Comparison of ENCODE assay signal across 8 cellular contexts in the genomic region with DNA sequence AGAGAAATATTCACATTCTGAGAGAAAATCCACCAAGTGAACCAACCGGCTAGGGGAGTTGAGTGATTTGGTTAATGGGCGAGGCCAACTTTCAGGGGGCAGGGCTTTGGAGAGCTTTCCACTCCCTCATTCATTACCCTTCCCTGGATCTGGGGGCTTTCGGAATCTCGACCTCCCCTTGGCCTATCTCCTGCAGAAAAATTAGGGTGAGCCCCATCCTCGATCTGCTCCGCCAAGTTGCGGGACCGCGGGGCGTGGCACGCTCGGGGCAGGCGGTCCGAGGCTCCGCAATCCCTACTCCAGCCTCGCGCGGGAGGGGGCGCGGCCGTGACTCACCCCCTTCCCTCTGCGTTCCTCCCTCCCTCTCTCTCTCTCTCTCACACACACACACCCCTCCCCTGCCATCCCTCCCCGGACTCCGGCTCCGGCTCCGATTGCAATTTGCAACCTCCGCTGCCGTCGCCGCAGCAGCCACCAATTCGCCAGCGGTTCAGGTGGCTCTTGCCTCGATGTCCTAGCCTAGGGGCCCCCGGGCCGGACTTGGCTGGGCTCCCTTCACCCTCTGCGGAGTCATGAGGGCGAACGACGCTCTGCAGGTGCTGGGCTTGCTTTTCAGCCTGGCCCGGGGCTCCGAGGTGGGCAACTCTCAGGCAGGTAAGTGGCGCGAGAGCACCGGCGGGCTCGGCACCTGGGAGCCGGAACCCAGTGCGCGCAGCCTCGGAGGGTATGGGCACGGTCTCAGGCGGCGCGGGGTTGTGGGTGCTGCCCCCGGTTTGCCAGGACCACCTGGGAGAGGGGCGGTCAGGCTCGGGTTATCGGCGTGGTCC. TPM values are rescaled to one million over a fixed set of nuclear protein-coding genes. Genes with fewer than 3 reads are reported as not detected.
DNase-seq lines count a peak whose midpoint lies in the region; ATAC-seq and TF ChIP-seq lines count a peak whose summit lies in the region.

TSS of gene ERBB3 (plus strand) at position 437 of the 827 bp plus-strand sequence. CDS start at position 573, 136 bp downstream.

- peak within 1 kb of the TSS; percentile 47 for H3K4me3 ChIP-seq in HFF-Myc (replicated peaks; ENCODE audit: low read depth, low read length)
- peak within 1 kb of the TSS; percentile 95 for H3K4me3 ChIP-seq in endodermal cell (ENCODE audit: low read length)

- no peaks in the 10 kb centered on the region for H3K4me1 ChIP-seq in endodermal cell (ENCODE audit: control insufficient read depth, insufficient read depth, low read length)

- no peaks in the 10 kb centered on the region for H3K27me3 ChIP-seq in endodermal cell (ENCODE audit: control insufficient read depth, insufficient read depth, low read length, poor library complexity, severe bottlenecking)

- peak within 1 kb of the TSS; percentile 81 for H3K4me3 Mint-ChIP-seq in endodermal cell
- peak within 1 kb of the TSS; percentile 82 for H3K4me3 Mint-ChIP-seq in mesothelial cell of epicardium

- peaks cover 16% of the 10 kb centered on the region for H3K4me1 Mint-ChIP-seq in endodermal cell
- H3K4me1 Mint-ChIP-seq in mesothelial cell of epicardium, result peaks cover 16% of the 10 kb centered on the region

- peak within 1 kb of the TSS; percentile 63 for H3K27ac ChIP-seq in endodermal cell (ENCODE audit: low read depth, low read length)

- no peaks in the 10 kb centered on the region for H3K27me3 Mint-ChIP-seq in endodermal cell (ENCODE audit: insufficient read depth)
- H3K27me3 Mint-ChIP-seq in mesothelial cell of epicardium (ENCODE audit: low read depth), result peaks cover 42% of the 10 kb centered on the region

- no peak for TF ChIP-seq CTCF in HFF-Myc (IDR thresholded peaks at IDR 0.05; ENCODE audit: low read depth, low read length, missing control alignments)
- no peak for TF ChIP-seq CTCF in endodermal cell (conservative IDR thresholded peaks at IDR 0.05)
- no peak for TF ChIP-seq CTCF in mesothelial cell of epicardium (IDR thresholded peaks at IDR 0.05; ENCODE audit: unreplicated experiment)

- H3K9me3 Mint-ChIP-seq in endodermal cell (peaks cover 7% of the 10 kb centered on the region), mesothelial cell of epicardium (no peaks in the 10 kb centered on the region)

- ATAC-seq in HG02588 (IDR thresholded peaks at IDR 0.05; ENCODE audit: unreplicated experiment), result no peak

- 0 to 1% methylated on average over 40 to 59 of the region's 59 CpGs for WGBS in endodermal cell (ENCODE audit: insufficient coverage in 1 of 2, insufficient read length in 1 of 2), 2 experiments

- H3K36me3 Mint-ChIP-seq in endodermal cell (ENCODE audit: low read depth), result peaks cover 11% of the 10 kb centered on the region
- peaks cover 4% of the 10 kb centered on the region for H3K36me3 Mint-ChIP-seq in mesothelial cell of epicardium

- peak; percentile 78 for DNase-seq in D341Med (ENCODE audit: low spot score)
- peak; percentile 38 for DNase-seq in HFF-Myc (ENCODE audit: extremely low read depth, low read depth)
- peak; percentile 85 for DNase-seq in NCI-H69 (lab: John Stamatoyannopoulos, UW)
- DNase-seq in activated CD8-positive, alpha-beta memory T cell treated with anti-CD3 and anti-CD28 coated beads, Interleukin-2, amount 50 U/mL, for 24 hours (ENCODE audit: extremely low read depth), result peak; percentile 27
- peak; percentile 96 for DNase-seq in endodermal cell
- DNase-seq in mesothelial cell of epicardium (ENCODE audit: low spot score in 2 of 2, unreplicated experiment in 2 of 2), result peak; percentile 48 to 79
- peak; percentile 43 to 55 for DNase-seq in stimulated activated CD8-positive, alpha-beta memory T cell treated with anti-CD3 and anti-CD28 coated beads, Interleukin-15, amount 100 ng/mL, for 4 hours (ENCODE audit: low read depth in 2 of 2)

- H3K27ac Mint-ChIP-seq in endodermal cell (peak within 1 kb of the TSS; percentile 95), mesothelial cell of epicardium (peak within 1 kb of the TSS; percentile 97)

- no peaks in the 10 kb centered on the region for H3K9me3 ChIP-seq in endodermal cell (ENCODE audit: control insufficient read depth, low read length)

- H3K36me3 ChIP-seq in endodermal cell (ENCODE audit: control insufficient read depth, insufficient read depth, low read length), result peaks cover 5% of the 10 kb centered on the region

- H3K9ac ChIP-seq in endodermal cell (ENCODE audit: extremely low read depth, low read length, poor library complexity, severe bottlenecking), result peak within 1 kb of the TSS; percentile 72

RNA-seq across cellular contexts. Expression of gene ERBB3, which starts in this region (rescaled TPM):
- total RNA-seq in endodermal cell (10 to 100 TPM; 45.7 to 51.8 TPM), mesothelial cell of epicardium (58.2 to 59.1 TPM (median 59.0 TPM) in 3 replicates)
- polyA plus RNA-seq in endodermal cell (2013, experiment 1 of 2), result 41.7 TPM
- 35.4 TPM for polyA plus RNA-seq in endodermal cell (2013, experiment 2 of 2)

Comparison
In these comparisons a context has a peak if more than half of its experiments do, and no peak if none do; other contexts are left out.
1. DNase-seq: peak in every context shown above with its lines; median percentile 96 in endodermal cell; 85 in NCI-H69; 78 in D341Med; 64 in mesothelial cell of epicardium; 49 in stimulated activated CD8-positive, alpha-beta memory T cell treated with anti-CD3 and anti-CD28 coated beads, Interleukin-15, amount 100 ng/mL, for 4 hours; 38 in HFF-Myc; 27 in activated CD8-positive, alpha-beta memory T cell treated with anti-CD3 and anti-CD28 coated beads, Interleukin-2, amount 50 U/mL, for 24 hours.